ENCODE assay signal across 8 cellular contexts in genomic region chr17:8190506-8190905, GRCh38. TPM values are rescaled to one million over a fixed set of nuclear protein-coding genes. Genes with fewer than 3 reads are reported as not detected.
DNase-seq lines count a peak whose midpoint lies in the region; ATAC-seq and TF ChIP-seq lines count a peak whose summit lies in the region.

No MANE protein-coding gene starts in this region.

- DNase-seq in cardiac muscle cell (ENCODE audit: low read depth in 1 of 2, low spot score in 1 of 2) (no peak), left ventricle myocardium superior (no peak), lower lobe of right lung (no peak), upper lobe of left lung (no peak), NCI-H128 (lab: John Stamatoyannopoulos, UW; ENCODE audit: unreplicated experiment) (no peak), iPS-NIHi11 (ENCODE audit: low spot score) (no peak), GDM1 (lab: John Stamatoyannopoulos, UW) (no peak)

- 24 to 38% methylated on average over 6 of the region's 6 CpGs for WGBS in upper lobe of left lung, 2 donors

- ATAC-seq in left ventricle myocardium superior (no peak), lower lobe of right lung (no peak), upper lobe of left lung (ENCODE audit: low FRiP score in 2 of 2) (no peak)

- intact Hi-C loops in left ventricle myocardium superior (cut with micrococcal nuclease) (no loop called here), lower lobe of right lung (cut with DNase I) (no loop called here)

- H3K9me3 ChIP-seq in cardiac muscle cell (ENCODE audit: low read depth) (no peaks in the 10 kb centered on the region), lower lobe of right lung (no peaks in the 10 kb centered on the region), upper lobe of left lung (no peaks in the 10 kb centered on the region)

- H3K36me3 ChIP-seq in cardiac muscle cell (no peaks in the 10 kb centered on the region), lower lobe of right lung (no peaks in the 10 kb centered on the region), upper lobe of left lung (no peaks in the 10 kb centered on the region)

- TF ChIP-seq EP300 in upper lobe of left lung (IDR thresholded peaks at IDR 0.05) = no peak

- H3K4me1 ChIP-seq in cardiac muscle cell (ENCODE audit: low read depth) (peaks cover 10% of the 10 kb centered on the region), lower lobe of right lung (peaks cover 60% of the 10 kb centered on the region), upper lobe of left lung (peaks cover 35 to 58% (median 44%) of the 10 kb centered on the region in 4 donors)

- no peak overlapping the region for H3K27ac ChIP-seq in cardiac muscle cell
- peak overlapping the region; percentile 84 for H3K27ac ChIP-seq in angular gyrus (ENCODE audit: low read depth, low read length)
- H3K27ac ChIP-seq in lower lobe of right lung = peak overlapping the region; percentile 98
- H3K27ac ChIP-seq in upper lobe of left lung = peak overlapping the region; percentile 97 to 99 (median 98)

- H3K4me3 ChIP-seq in cardiac muscle cell (peak overlapping the region; percentile 80), lower lobe of right lung (peak overlapping the region; percentile 97), upper lobe of left lung (peak overlapping the region in 2 of 4 donors; percentile 65 to 80)

- no peak for TF ChIP-seq POLR2A in upper lobe of left lung (IDR thresholded peaks at IDR 0.05)

- H3K27me3 ChIP-seq in cardiac muscle cell = no peaks in the 10 kb centered on the region
- no peaks in the 10 kb centered on the region for H3K27me3 ChIP-seq in lower lobe of right lung (ENCODE audit: low read depth)
- no peaks in the 10 kb centered on the region for H3K27me3 ChIP-seq in upper lobe of left lung

- TF ChIP-seq CTCF in cardiac muscle cell (IDR thresholded peaks at IDR 0.05; ENCODE audit: low read depth, low read length) (no peak), lower lobe of right lung (IDR thresholded peaks at IDR 0.05) (no peak), upper lobe of left lung (IDR thresholded peaks at IDR 0.05) (no peak)

RNA-seq across cellular contexts. Expression of gene BORCS6, which starts 0.5 kb away (rescaled TPM):
- total RNA-seq in cardiac muscle cell (19.7 and 26.4 TPM in 2 replicates), left ventricle myocardium superior (9.4 TPM), lower lobe of right lung (7.7 TPM), upper lobe of left lung (10 to 100 TPM in 4 of 6 donors, 1 to 10 TPM in 2; 7.3 to 12.5 (median 11.1) TPM)
- polyA plus RNA-seq in cardiac muscle cell = 13.2 and 13.7 TPM in 2 replicates

RNA-seq across cellular contexts. Expression of gene TMEM107, which starts 14.3 kb away (rescaled TPM):
- 39.8 and 40.7 TPM in 2 replicates for total RNA-seq in cardiac muscle cell
- polyA plus RNA-seq in cardiac muscle cell = 54.6 and 62.4 TPM in 2 replicates
- total RNA-seq in left ventricle myocardium superior = 5.2 TPM
- 12.9 TPM for total RNA-seq in lower lobe of right lung
- total RNA-seq in upper lobe of left lung = 10 to 100 TPM; 11.5 to 32.5 (median 17.3) TPM

RNA-seq across cellular contexts. Expression of gene AURKB, which starts 19.9 kb away (rescaled TPM):
- 15.1 and 77.7 TPM in 2 replicates for total RNA-seq in cardiac muscle cell
- 17.8 and 133 TPM in 2 replicates for polyA plus RNA-seq in cardiac muscle cell
- total RNA-seq in left ventricle myocardium superior = 0.47 TPM
- total RNA-seq in lower lobe of right lung = 2.2 TPM
- 1 to 10 TPM in 5 of 6 donors, not detected in 1; 1.8 to 8.1 (median 5.3) TPM for total RNA-seq in upper lobe of left lung

RNA-seq across cellular contexts. Expression of gene VAMP2, which starts 27.8 kb away (rescaled TPM):
- total RNA-seq in cardiac muscle cell (22.5 and 35.7 TPM in 2 replicates), left ventricle myocardium superior (62.3 TPM), lower lobe of right lung (77.0 TPM), upper lobe of left lung (10 to 100 TPM; 27.2 to 75.8 (median 49.8) TPM)
- 102 and 118 TPM in 2 replicates for polyA plus RNA-seq in cardiac muscle cell

RNA-seq across cellular contexts. Expression of gene PER1, which starts 38.3 kb away (rescaled TPM):
- total RNA-seq in cardiac muscle cell (42.3 and 51.9 TPM in 2 replicates), left ventricle myocardium superior (126 TPM), lower lobe of right lung (252 TPM), upper lobe of left lung (100 to 1,000 TPM; 112 to 358 (median 288) TPM)
- 28.2 and 47.7 TPM in 2 replicates for polyA plus RNA-seq in cardiac muscle cell
